Comparison of ENCODE assay signal across 1 cellular context in genomic region chr6:39048481-39049399, GRCh38.
TF ChIP-seq lines count a peak whose summit lies in the region.

Gene GLP1R (plus strand): TSS chr6:39048781. CDS start chr6:39048841, 60 bp downstream.

TF ChIP-seq in WTC11, 78 proteins besides CTCF, POLR2A, EP300 and RAD21 (continued from another document):
- TF ChIP-seq, protein P1, sequence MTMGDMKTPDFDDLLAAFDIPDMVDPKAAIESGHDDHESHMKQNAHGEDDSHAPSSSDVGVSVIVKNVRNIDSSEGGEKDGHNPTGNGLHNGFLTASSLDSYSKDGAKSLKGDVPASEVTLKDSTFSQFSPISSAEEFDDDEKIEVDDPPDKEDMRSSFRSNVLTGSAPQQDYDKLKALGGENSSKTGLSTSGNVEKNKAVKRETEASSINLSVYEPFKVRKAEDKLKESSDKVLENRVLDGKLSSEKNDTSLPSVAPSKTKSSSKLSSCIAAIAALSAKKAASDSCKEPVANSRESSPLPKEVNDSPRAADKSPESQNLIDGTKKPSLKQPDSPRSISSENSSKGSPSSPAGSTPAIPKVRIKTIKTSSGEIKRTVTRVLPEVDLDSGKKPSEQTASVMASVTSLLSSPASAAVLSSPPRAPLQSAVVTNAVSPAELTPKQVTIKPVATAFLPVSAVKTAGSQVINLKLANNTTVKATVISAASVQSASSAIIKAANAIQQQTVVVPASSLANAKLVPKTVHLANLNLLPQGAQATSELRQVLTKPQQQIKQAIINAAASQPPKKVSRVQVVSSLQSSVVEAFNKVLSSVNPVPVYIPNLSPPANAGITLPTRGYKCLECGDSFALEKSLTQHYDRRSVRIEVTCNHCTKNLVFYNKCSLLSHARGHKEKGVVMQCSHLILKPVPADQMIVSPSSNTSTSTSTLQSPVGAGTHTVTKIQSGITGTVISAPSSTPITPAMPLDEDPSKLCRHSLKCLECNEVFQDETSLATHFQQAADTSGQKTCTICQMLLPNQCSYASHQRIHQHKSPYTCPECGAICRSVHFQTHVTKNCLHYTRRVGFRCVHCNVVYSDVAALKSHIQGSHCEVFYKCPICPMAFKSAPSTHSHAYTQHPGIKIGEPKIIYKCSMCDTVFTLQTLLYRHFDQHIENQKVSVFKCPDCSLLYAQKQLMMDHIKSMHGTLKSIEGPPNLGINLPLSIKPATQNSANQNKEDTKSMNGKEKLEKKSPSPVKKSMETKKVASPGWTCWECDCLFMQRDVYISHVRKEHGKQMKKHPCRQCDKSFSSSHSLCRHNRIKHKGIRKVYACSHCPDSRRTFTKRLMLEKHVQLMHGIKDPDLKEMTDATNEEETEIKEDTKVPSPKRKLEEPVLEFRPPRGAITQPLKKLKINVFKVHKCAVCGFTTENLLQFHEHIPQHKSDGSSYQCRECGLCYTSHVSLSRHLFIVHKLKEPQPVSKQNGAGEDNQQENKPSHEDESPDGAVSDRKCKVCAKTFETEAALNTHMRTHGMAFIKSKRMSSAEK (CRISPR knock-in tag; IDR thresholded peaks at IDR 0.05; ENCODE audit: borderline replicate concordance), result no peak
- TF ChIP-seq ARID4B (CRISPR knock-in tag; IDR thresholded peaks at IDR 0.05; ENCODE audit: borderline replicate concordance) (peak; percentile 48; the same call in 1 of the 2 replicates), ZBTB43 (CRISPR knock-in tag; IDR thresholded peaks at IDR 0.05) (peak; percentile 63; the same call in 1 of the 2 replicates), ESRRA (CRISPR knock-in tag; IDR thresholded peaks at IDR 0.05; ENCODE audit: borderline replicate concordance) (0 out of 2 replicates have a peak, but pooled peaks have one; percentile 33), RELA (CRISPR knock-in tag; IDR thresholded peaks at IDR 0.05; ENCODE audit: borderline replicate concordance) (peak; percentile 78; the same call in 1 of the 2 replicates), MAX (CRISPR knock-in tag; IDR thresholded peaks at IDR 0.05) (peak; percentile 66; the same call in 1 of the 2 replicates), ZNF121 (CRISPR knock-in tag; IDR thresholded peaks at IDR 0.05) (0 out of 2 replicates have a peak, but pooled peaks have one; percentile 29), SP1 (CRISPR knock-in tag; conservative IDR thresholded peaks at IDR 0.05) (peak; percentile 75), MYBL2 (CRISPR knock-in tag; IDR thresholded peaks at IDR 0.05) (peak; percentile 64; the same call in 1 of the 2 replicates), KAT7 (CRISPR knock-in tag; IDR thresholded peaks at IDR 0.05; ENCODE audit: borderline replicate concordance) (peak; percentile 37; the same call in 1 of the 2 replicates), FOXP1 (CRISPR knock-in tag; IDR thresholded peaks at IDR 0.05; ENCODE audit: borderline replicate concordance) (peak; percentile 17; the same call in 1 of the 2 replicates), GABPB1 (CRISPR knock-in tag; IDR thresholded peaks at IDR 0.05) (no peak)
- TF ChIP-seq, protein P2, sequence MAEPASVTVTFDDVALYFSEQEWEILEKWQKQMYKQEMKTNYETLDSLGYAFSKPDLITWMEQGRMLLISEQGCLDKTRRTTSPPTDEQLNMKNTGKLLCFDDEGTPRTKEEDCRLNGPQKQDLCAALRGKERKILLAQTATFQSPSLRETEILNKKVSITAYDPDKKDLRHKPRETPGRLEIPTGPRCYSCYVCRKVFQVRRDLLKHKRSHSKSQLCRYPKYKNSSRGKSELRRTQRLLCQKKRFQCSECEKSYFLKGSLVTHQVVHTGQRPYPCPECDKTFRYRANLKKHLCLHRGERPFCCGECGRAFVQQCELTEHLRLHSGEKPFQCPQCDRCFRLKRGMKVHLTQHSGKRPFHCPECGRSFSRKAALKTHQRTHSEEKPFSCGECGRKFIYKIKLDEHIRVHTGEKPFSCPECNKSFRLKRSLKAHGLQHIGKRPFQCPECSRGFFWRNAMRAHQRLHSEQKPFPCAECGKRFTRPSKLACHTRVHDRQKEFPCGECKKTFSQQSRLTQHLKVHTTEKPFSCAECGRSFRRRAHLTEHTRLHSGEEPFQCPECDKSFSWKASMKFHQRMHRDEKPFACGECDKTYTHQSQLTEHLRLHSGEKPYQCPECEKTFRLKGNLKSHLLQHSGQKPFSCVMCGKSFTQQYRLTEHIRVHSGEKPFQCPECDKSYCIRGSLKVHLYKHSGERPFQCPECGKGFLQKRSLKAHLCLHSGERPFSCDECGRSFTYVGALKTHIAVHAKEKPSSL (CRISPR knock-in tag; conservative IDR thresholded peaks at IDR 0.05), result no peak
- TF ChIP-seq, protein P3, sequence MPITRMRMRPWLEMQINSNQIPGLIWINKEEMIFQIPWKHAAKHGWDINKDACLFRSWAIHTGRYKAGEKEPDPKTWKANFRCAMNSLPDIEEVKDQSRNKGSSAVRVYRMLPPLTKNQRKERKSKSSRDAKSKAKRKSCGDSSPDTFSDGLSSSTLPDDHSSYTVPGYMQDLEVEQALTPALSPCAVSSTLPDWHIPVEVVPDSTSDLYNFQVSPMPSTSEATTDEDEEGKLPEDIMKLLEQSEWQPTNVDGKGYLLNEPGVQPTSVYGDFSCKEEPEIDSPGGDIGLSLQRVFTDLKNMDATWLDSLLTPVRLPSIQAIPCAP (CRISPR knock-in tag; IDR thresholded peaks at IDR 0.05), result 0 out of 2 replicates have a peak, but pooled peaks have one; percentile 34
